Comparison of ENCODE assay signal across 9 cellular contexts in the genomic region with DNA sequence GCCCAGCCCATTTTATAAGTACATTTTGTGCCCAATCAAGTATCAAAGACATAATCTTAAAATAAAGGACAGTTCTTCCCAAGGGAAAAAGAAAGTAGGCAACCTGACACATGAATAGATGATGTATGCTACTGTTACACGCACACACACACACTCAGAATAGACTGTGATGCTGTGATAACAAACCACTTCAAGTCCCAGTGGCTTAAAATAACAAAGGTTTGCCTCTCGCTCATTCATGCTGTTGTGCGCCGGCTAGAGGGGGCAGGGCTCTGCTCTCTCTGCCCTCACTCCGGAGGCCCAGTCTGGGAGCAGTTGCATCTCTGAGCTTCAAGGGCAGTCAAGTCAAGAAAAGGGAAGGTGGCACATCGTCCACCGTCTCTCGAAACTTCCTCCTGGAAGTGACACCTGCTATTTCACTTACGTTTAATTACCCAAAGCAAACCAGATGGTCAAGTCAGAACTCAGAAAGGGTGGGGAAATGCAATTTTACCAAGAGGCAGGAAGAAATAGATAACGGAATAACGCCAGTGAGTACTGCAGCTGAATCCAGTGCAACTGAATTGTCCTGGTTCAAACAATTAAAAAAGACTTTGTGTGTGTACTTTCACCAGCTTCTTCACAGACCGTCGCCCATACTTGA. TPM values are rescaled to one million over a fixed set of nuclear protein-coding genes. Genes with fewer than 3 reads are reported as not detected.
A peak's percentile ranks its signal among the peaks of the same experiment; 100 is the strongest.
DNase-seq lines count a peak whose midpoint lies in the region; ATAC-seq, FAIRE-seq and TF ChIP-seq lines count a peak whose summit lies in the region.
"Had no signal": no experiment of that assay in that cellular context is flagged by ENCODE, and none has a peak within 500 bp of the region (broad histone marks: within the 10 kb centered on the region; RNA-seq: fewer than 3 reads in every experiment).

No MANE protein-coding gene starts in this region.

- no peaks in the 10 kb centered on the region for H3K9me3 ChIP-seq in RWPE2 (ENCODE audit: severe bottlenecking)

- no peaks in the 10 kb centered on the region for H3K27me3 ChIP-seq in RWPE2 (ENCODE audit: insufficient read depth, poor library complexity, severe bottlenecking)

- H3K27ac Mint-ChIP-seq in stimulated activated memory B cell treated with anti-CD40 and anti-IgM and Interleukin-4, amounts not matched to agents 10 μg/mL and 1 μg/mL and 100 μg/mL, for 72 hours: peak overlapping the region; percentile 93

- no peak for FAIRE-seq in frontal cortex (lab: Jason Lieb, UNC)

- intact Hi-C loops in Right ventricle myocardium superior (cut with DNase I): loop anchor here (5.0 kb wide), 1 partner anchor 45 kb away; a partner anchor contains a TSS

- peak; percentile 83 for DNase-seq in GDM1 (lab: John Stamatoyannopoulos, UW)
- DNase-seq in RWPE2 (ENCODE audit: low spot score): no peak
- peak; percentile 68 for DNase-seq in Right ventricle myocardium superior
- no peak for DNase-seq in G401 (ENCODE audit: low spot score)
- no peak for DNase-seq in frontal cortex (ENCODE audit: low spot score in 2 of 2)

- peaks cover 8% of the 10 kb centered on the region for H3K4me1 ChIP-seq in RWPE2 (ENCODE audit: insufficient read depth, poor library complexity, severe bottlenecking)

- H3K4me1 Mint-ChIP-seq in stimulated activated memory B cell treated with anti-CD40 and anti-IgM and Interleukin-4, amounts not matched to agents 10 μg/mL and 1 μg/mL and 100 μg/mL, for 72 hours: peaks cover 61% of the 10 kb centered on the region

- H3K36me3 ChIP-seq in RWPE2 (ENCODE audit: low read depth): no peaks in the 10 kb centered on the region

- H3K4me3 Mint-ChIP-seq in stimulated activated memory B cell treated with anti-CD40 and anti-IgM and Interleukin-4, amounts not matched to agents 10 μg/mL and 1 μg/mL and 100 μg/mL, for 72 hours: peak overlapping the region; percentile 64

- H3K27ac ChIP-seq in RWPE2 (ENCODE audit: poor library complexity, severe bottlenecking): peak overlapping the region; percentile 14
- H3K27ac ChIP-seq: SK-N-MC had no signal

- ATAC-seq in GM19468 (IDR thresholded peaks at IDR 0.05; ENCODE audit: extremely low read depth, unreplicated experiment) (peak; percentile 93), HG03469 (IDR thresholded peaks at IDR 0.05; ENCODE audit: unreplicated experiment) (peak; percentile 79), RWPE2 (ENCODE audit: low read depth) (peak; percentile 34), Right ventricle myocardium superior (ENCODE audit: poor library complexity) (peak; percentile 84)
- peak; percentile 95 for ATAC-seq in stimulated activated memory B cell treated with anti-CD40 and anti-IgM and Interleukin-4, amounts not matched to agents 10 μg/mL and 1 μg/mL and 100 μg/mL, for 72 hours

- H3K4me3 ChIP-seq in RWPE2 (ENCODE audit: severe bottlenecking): no peak overlapping the region
- H3K4me3 ChIP-seq: SK-N-MC had no signal

- no peaks in the 10 kb centered on the region for H3K9me3 Mint-ChIP-seq in stimulated activated memory B cell treated with anti-CD40 and anti-IgM and Interleukin-4, amounts not matched to agents 10 μg/mL and 1 μg/mL and 100 μg/mL, for 72 hours

- H3K27me3 Mint-ChIP-seq in stimulated activated memory B cell treated with anti-CD40 and anti-IgM and Interleukin-4, amounts not matched to agents 10 μg/mL and 1 μg/mL and 100 μg/mL, for 72 hours: no peaks in the 10 kb centered on the region

- no peak for TF ChIP-seq CTCF in RWPE2 (IDR thresholded peaks at IDR 0.05; ENCODE audit: poor library complexity, severe bottlenecking)

- in situ Hi-C loops in G401 (cut with HindIII; ENCODE audit: low sequenced_read_pairs): loop anchor here (5.0 kb wide), 1 partner anchor 40 kb away; no protein-coding TSS in a partner anchor

- H3K36me3 Mint-ChIP-seq in stimulated activated memory B cell treated with anti-CD40 and anti-IgM and Interleukin-4, amounts not matched to agents 10 μg/mL and 1 μg/mL and 100 μg/mL, for 72 hours: peaks cover 22% of the 10 kb centered on the region

RNA-seq across cellular contexts. Expression of a gene that starts 43.3 kb away (rescaled TPM):
- total RNA-seq in Right ventricle myocardium superior (2.9 TPM), frontal cortex (1.6 TPM)
- 5.0 and 7.4 TPM in 2 replicates for total RNA-seq in G401 (2014; rRNA removed; shearing (Covaris generic))

Comparison
In these comparisons a context has a peak if more than half of its experiments do, and no peak if none do; other contexts are left out.
1. DNase-seq: peak in GDM1 (single experiment) and Right ventricle myocardium superior (single experiment); none in RWPE2 (single experiment), G401 (single experiment) and frontal cortex (0 of 2).
2. ATAC-seq: peak in every context shown above with its lines; median percentile 95 in stimulated activated memory B cell treated with anti-CD40 and anti-IgM and Interleukin-4, amounts not matched to agents 10 μg/mL and 1 μg/mL and 100 μg/mL, for 72 hours; 93 in GM19468; 84 in Right ventricle myocardium superior; 79 in HG03469; 34 in RWPE2.